In genomic region chr17:79244665-79245064, GRCh38 we compare ENCODE assay signal across 29 cellular contexts.
"Had no signal": no experiment of that assay in that cellular context is flagged by ENCODE, and none has a peak within 500 bp of the region (broad histone marks: within the 10 kb centered on the region; RNA-seq: fewer than 3 reads in every experiment).

No MANE protein-coding gene starts in this region.

- FAIRE-seq: colon, endometrium, endothelial cell of umbilical vein, frontal cortex had no signal

- H3K9me3 Mint-ChIP-seq: dendritic cell treated with granulocyte-macrophage colony-stimulating factor and Interleukin-4, amounts not matched to agents 40 ng/mL and 50 ng/mL, for 4 days; effector memory CD8-positive, alpha-beta T cell; endodermal cell had no signal

- H3K9me3 ChIP-seq: colonic mucosa, esophagus muscularis mucosa, esophagus squamous epithelium, gastrocnemius medialis, heart left ventricle had no signal

- DNase-seq: colonic mucosa; cortex of kidney; dermis blood vessel endothelial cell; dorsolateral prefrontal cortex; effector CD4-positive, alpha-beta T cell; effector CD8-positive, alpha-beta T cell; effector memory CD4-positive, alpha-beta T cell; effector memory CD8-positive, alpha-beta T cell; endodermal cell; erythroblast; esophagus squamous epithelium; foreskin fibroblast; foreskin keratinocyte; foreskin melanocyte; gastrocnemius medialis; glutamatergic neuron; head of caudate nucleus; heart left ventricle; heart right ventricle had no signal

- H3K4me1 Mint-ChIP-seq: endodermal cell had no signal

- H3K27me3 ChIP-seq: colonic mucosa had no signal

- H3K27ac ChIP-seq: colonic mucosa, coronary artery, epithelial cell of prostate, esophagus muscularis mucosa, esophagus squamous epithelium, foreskin keratinocyte, gastrocnemius medialis, gastroesophageal sphincter, heart left ventricle, heart right ventricle had no signal

- H3K36me3 ChIP-seq: colonic mucosa, esophagus muscularis mucosa, esophagus squamous epithelium, gastrocnemius medialis, gastroesophageal sphincter, heart left ventricle, heart right ventricle had no signal

- H3K4me1 ChIP-seq: colonic mucosa, esophagus muscularis mucosa, esophagus squamous epithelium, foreskin keratinocyte, gastrocnemius medialis, gastroesophageal sphincter, heart left ventricle, heart right ventricle had no signal

- H3K4me3 Mint-ChIP-seq: dendritic cell treated with granulocyte-macrophage colony-stimulating factor and Interleukin-4, amounts not matched to agents 40 ng/mL and 50 ng/mL, for 4 days; effector memory CD8-positive, alpha-beta T cell; endodermal cell had no signal

- H3K27ac Mint-ChIP-seq: dendritic cell treated with granulocyte-macrophage colony-stimulating factor and Interleukin-4, amounts not matched to agents 40 ng/mL and 50 ng/mL, for 4 days; effector memory CD8-positive, alpha-beta T cell; endodermal cell had no signal

- ATAC-seq: effector memory CD8-positive, alpha-beta T cell; esophagus mucosa; foreskin keratinocyte; gastrocnemius medialis; gastroesophageal sphincter; heart left ventricle; heart right ventricle had no signal

- H3K4me3 ChIP-seq: colonic mucosa, coronary artery, dorsolateral prefrontal cortex, esophagus muscularis mucosa, esophagus squamous epithelium, gastrocnemius medialis, gastroesophageal sphincter, heart left ventricle, heart right ventricle had no signal
